Comparison of ENCODE assay signal across 9 cellular contexts in the genomic region with DNA sequence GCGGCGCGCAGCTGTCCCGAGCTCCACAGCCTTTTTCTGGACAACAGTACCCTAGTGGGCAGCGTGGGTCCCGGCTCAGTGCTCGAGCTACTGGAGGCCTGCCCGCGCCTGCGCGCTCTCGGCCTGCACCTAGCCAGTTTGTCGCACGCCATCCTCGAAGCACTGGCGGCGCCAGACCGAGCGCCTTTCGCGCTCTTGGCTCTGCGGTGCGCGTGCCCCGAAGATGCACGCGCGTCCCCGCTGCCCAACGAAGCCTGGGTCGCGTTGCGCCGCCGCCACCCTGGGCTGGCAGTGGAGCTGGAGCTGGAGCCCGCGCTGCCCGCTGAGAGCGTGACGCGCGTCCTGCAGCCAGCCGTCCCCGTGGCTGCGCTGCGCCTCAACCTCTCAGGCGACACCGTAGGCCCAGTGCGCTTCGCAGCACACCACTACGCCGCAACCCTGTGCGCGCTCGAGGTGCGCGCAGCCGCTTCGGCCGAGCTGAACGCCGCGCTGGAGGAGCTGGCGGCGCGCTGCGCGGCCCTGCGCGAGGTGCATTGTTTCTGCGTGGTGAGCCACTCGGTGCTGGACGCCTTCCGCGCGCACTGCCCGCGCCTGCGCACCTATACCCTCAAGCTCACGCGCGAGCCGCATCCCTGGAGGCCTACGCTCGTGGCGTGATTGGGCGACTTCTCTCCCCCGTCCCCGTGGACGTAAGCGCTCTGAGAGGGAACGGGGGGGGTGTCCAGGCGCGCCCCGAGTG. TPM values are rescaled to one million over a fixed set of nuclear protein-coding genes. Genes with fewer than 3 reads are reported as not detected.
DNase-seq lines count a peak whose midpoint lies in the region; ATAC-seq and TF ChIP-seq lines count a peak whose summit lies in the region.
"Had no signal": no experiment of that assay in that cellular context is flagged by ENCODE, and none has a peak within 500 bp of the region (broad histone marks: within the 10 kb centered on the region; RNA-seq: fewer than 3 reads in every experiment).

No MANE protein-coding gene starts in this region.

- H3K4me1 Mint-ChIP-seq in CD4-positive, CD25-positive, alpha-beta regulatory T cell: peaks cover 5 to 49% (median 21%) of the 10 kb centered on the region in 4 donors

- DNase-seq in CD4-positive, CD25-positive, alpha-beta regulatory T cell: peak in 2 of 3 donors; percentile 32 to 71
- DNase-seq in NCI-H128 (lab: John Stamatoyannopoulos, UW; ENCODE audit: unreplicated experiment): peak; percentile 75
- DNase-seq in activated naive CD4-positive, alpha-beta T cell treated with anti-CD3 and anti-CD28 coated beads, Interleukin-2, amount 50 U/mL, for 16 hours: peak; percentile 51
- no peak for DNase-seq in right atrium auricular region (ENCODE audit: low spot score)
- no peak for DNase-seq in retinal pigment epithelial cell (ENCODE audit: low read depth)
- no peak for DNase-seq in D341Med (ENCODE audit: low spot score)
- no peak for DNase-seq in MG63

- H3K9me3 Mint-ChIP-seq in CD4-positive, CD25-positive, alpha-beta regulatory T cell: peaks cover 0 to 2% (median 0%) of the 10 kb centered on the region in 7 donors

- no peak overlapping the region for H3K27ac Mint-ChIP-seq in CD4-positive, CD25-positive, alpha-beta regulatory T cell

- no peaks in the 10 kb centered on the region for H3K9me3 ChIP-seq in CD4-positive, CD25-positive, alpha-beta regulatory T cell (ENCODE audit: control insufficient read depth in 2 of 2, low read length in 2 of 2)
- H3K9me3 ChIP-seq in right atrium auricular region (no peaks in the 10 kb centered on the region), MG63 (no peaks in the 10 kb centered on the region)
- H3K9me3 ChIP-seq: body of pancreas had no signal

- H3K27ac ChIP-seq in CD4-positive, CD25-positive, alpha-beta regulatory T cell (ENCODE audit: insufficient read depth, low read length, poor library complexity, severe bottlenecking): no peak overlapping the region
- H3K27ac ChIP-seq in right atrium auricular region: peak overlapping the region; percentile 69 to 80

- no peak overlapping the region for H3K4me3 ChIP-seq in CD4-positive, CD25-positive, alpha-beta regulatory T cell (ENCODE audit: low read depth, low read length)
- peak overlapping the region; percentile 16 to 47 for H3K4me3 ChIP-seq in right atrium auricular region
- H3K4me3 ChIP-seq in retinal pigment epithelial cell (ENCODE audit: low read length): peak overlapping the region; percentile 20
- no peak overlapping the region for H3K4me3 ChIP-seq in MG63
- H3K4me3 ChIP-seq: body of pancreas had no signal

- TF ChIP-seq CTCF in right atrium auricular region (IDR thresholded peaks at IDR 0.05): no peak
- TF ChIP-seq CTCF in retinal pigment epithelial cell (conservative IDR thresholded peaks at IDR 0.05; ENCODE audit: low read depth, low read length): no peak

- H3K27me3 Mint-ChIP-seq in CD4-positive, CD25-positive, alpha-beta regulatory T cell: peaks cover 61% of the 10 kb centered on the region

- H3K36me3 Mint-ChIP-seq in CD4-positive, CD25-positive, alpha-beta regulatory T cell: no peaks in the 10 kb centered on the region

- peaks cover 60% of the 10 kb centered on the region for H3K4me1 ChIP-seq in CD4-positive, CD25-positive, alpha-beta regulatory T cell (ENCODE audit: control insufficient read depth, insufficient read depth, low read length, poor library complexity, severe bottlenecking)
- peaks cover 0 to 62% of the 10 kb centered on the region in 2 donors for H3K4me1 ChIP-seq in right atrium auricular region

- H3K4me3 Mint-ChIP-seq in CD4-positive, CD25-positive, alpha-beta regulatory T cell: peak overlapping the region in 2 of 4 donors; percentile 36 to 46

- H3K27me3 ChIP-seq in CD4-positive, CD25-positive, alpha-beta regulatory T cell (ENCODE audit: control insufficient read depth, insufficient read depth, low read length): peaks cover 13% of the 10 kb centered on the region
- H3K27me3 ChIP-seq in right atrium auricular region (no peaks in the 10 kb centered on the region), MG63 (no peaks in the 10 kb centered on the region)
- H3K27me3 ChIP-seq: body of pancreas had no signal

- ATAC-seq in CD4-positive, CD25-positive, alpha-beta regulatory T cell (ENCODE audit: low read depth in 2 of 2): no peak
- ATAC-seq in GM21737 (IDR thresholded peaks at IDR 0.05; ENCODE audit: unreplicated experiment): no peak
- ATAC-seq: body of pancreas had no signal

- no peaks in the 10 kb centered on the region for H3K36me3 ChIP-seq in CD4-positive, CD25-positive, alpha-beta regulatory T cell (ENCODE audit: control insufficient read depth, insufficient read depth, low read length)
- H3K36me3 ChIP-seq in right atrium auricular region (no peaks in the 10 kb centered on the region), MG63 (no peaks in the 10 kb centered on the region)

RNA-seq across cellular contexts. Expression of a gene that starts 1.2 kb away (rescaled TPM):
- 34.4 TPM for total RNA-seq in CD4-positive, CD25-positive, alpha-beta regulatory T cell
- polyA plus RNA-seq in CD4-positive, CD25-positive, alpha-beta regulatory T cell: not detected
- total RNA-seq in right atrium auricular region: 100 to 1,000 TPM in 1 of 2 donors, 10 to 100 TPM in 1; 15.3 to 157 TPM
- total RNA-seq in MG63 (2014; rRNA removed; shearing (Covaris generic); ENCODE audit: low replicate concordance): 3.9 TPM in 1 of 2 replicates, not detected in the other

RNA-seq across cellular contexts. Expression of a gene that starts 3.6 kb away (rescaled TPM):
- total RNA-seq in CD4-positive, CD25-positive, alpha-beta regulatory T cell: 16.6 TPM
- 1 to 10 TPM; 2.5 to 6.6 (median 4.0) TPM for polyA plus RNA-seq in CD4-positive, CD25-positive, alpha-beta regulatory T cell
- total RNA-seq in right atrium auricular region: 10 to 100 TPM in 1 of 2 donors, 1 to 10 TPM in 1; 9.5 to 11.6 TPM
- total RNA-seq in MG63 (2014; rRNA removed; shearing (Covaris generic); ENCODE audit: low replicate concordance): 2.5 and 7.0 TPM in 2 replicates

RNA-seq across cellular contexts. Expression of a gene that starts 3.6 kb away (rescaled TPM):
- total RNA-seq in CD4-positive, CD25-positive, alpha-beta regulatory T cell: 50.3 TPM
- 10 to 100 TPM; 66.4 to 92.4 (median 88.1) TPM for polyA plus RNA-seq in CD4-positive, CD25-positive, alpha-beta regulatory T cell
- total RNA-seq in right atrium auricular region: 10 to 100 TPM; 12.8 to 16.1 TPM
- 11.4 and 14.4 TPM in 2 replicates for total RNA-seq in MG63 (2014; rRNA removed; shearing (Covaris generic); ENCODE audit: low replicate concordance)

RNA-seq across cellular contexts. Expression of a gene that starts 7.0 kb away (rescaled TPM):
- total RNA-seq in CD4-positive, CD25-positive, alpha-beta regulatory T cell: 2.3 TPM
- not detected for polyA plus RNA-seq in CD4-positive, CD25-positive, alpha-beta regulatory T cell
- 100 to 1,000 TPM in 1 of 2 donors, 10 to 100 TPM in 1; 87.5 to 103 TPM for total RNA-seq in right atrium auricular region
- total RNA-seq in MG63 (2014; rRNA removed; shearing (Covaris generic); ENCODE audit: low replicate concordance): 9.9 and 16.5 TPM in 2 replicates

RNA-seq across cellular contexts. Expression of a gene that starts 12.5 kb away (rescaled TPM):
- 3.4 TPM for total RNA-seq in CD4-positive, CD25-positive, alpha-beta regulatory T cell
- polyA plus RNA-seq in CD4-positive, CD25-positive, alpha-beta regulatory T cell: 1 to 10 TPM in 3 of 4 donors, under 1 TPM in 1; 0.44 to 1.3 (median 1.2) TPM
- 10 to 100 TPM; 12.2 to 31.6 TPM for total RNA-seq in right atrium auricular region
- 5.2 and 10.0 TPM in 2 replicates for total RNA-seq in MG63 (2014; rRNA removed; shearing (Covaris generic); ENCODE audit: low replicate concordance)

Comparison
In these comparisons a context has a peak if more than half of its experiments do, and no peak if none do; other contexts are left out.
1. DNase-seq: peak in CD4-positive, CD25-positive, alpha-beta regulatory T cell (2 of 3), NCI-H128 (single experiment) and activated naive CD4-positive, alpha-beta T cell treated with anti-CD3 and anti-CD28 coated beads, Interleukin-2, amount 50 U/mL, for 16 hours (single experiment); none in right atrium auricular region (single experiment), retinal pigment epithelial cell (single experiment), D341Med (single experiment) and MG63 (single experiment).
2. H3K4me3 ChIP-seq: peak in right atrium auricular region (2 of 2) and retinal pigment epithelial cell (single experiment); none in CD4-positive, CD25-positive, alpha-beta regulatory T cell (single experiment) and MG63 (single experiment).